ENCODE assay signal across 1 cellular context in genomic region chr7:78130443-78131200, GRCh38.
TF ChIP-seq lines count a peak whose summit lies in the region.

No MANE protein-coding gene starts in this region.

TF ChIP-seq in IMR-90, 13 proteins besides CTCF, POLR2A, EP300 and RAD21:
- TF ChIP-seq ELK1 (IDR thresholded peaks at IDR 0.05; ENCODE audit: borderline replicate concordance, low read depth, low read length) (no peak), FOS (IDR thresholded peaks at IDR 0.05; ENCODE audit: low read depth, low read length) (no peak), MAZ (IDR thresholded peaks at IDR 0.05; ENCODE audit: borderline replicate concordance, low read depth, low read length) (no peak), RCOR1 (IDR thresholded peaks at IDR 0.05; ENCODE audit: insufficient replicate concordance, low read length) (no peak), CHD1 (IDR thresholded peaks at IDR 0.05; ENCODE audit: low read depth, low read length) (no peak), BHLHE40 (IDR thresholded peaks at IDR 0.05; ENCODE audit: low read depth, low read length) (no peak), MXI1 (IDR thresholded peaks at IDR 0.05; ENCODE audit: borderline replicate concordance, low read depth, low read length) (no peak), USF2 (IDR thresholded peaks at IDR 0.05; ENCODE audit: low read depth, low read length) (no peak), CEBPB (IDR thresholded peaks at IDR 0.05; ENCODE audit: low read depth, low read length) (no peak), MAFK (IDR thresholded peaks at IDR 0.05; ENCODE audit: low read depth, low read length) (no peak), SMC3 (IDR thresholded peaks at IDR 0.05; ENCODE audit: low read depth, low read length) (no peak), NFE2L2 (IDR thresholded peaks at IDR 0.05; ENCODE audit: low read depth, low read length) (no peak), RFX5 (IDR thresholded peaks at IDR 0.05; ENCODE audit: low read depth, low read length) (no peak)
